ENCODE assay signal across 29 cellular contexts in the genomic region with DNA sequence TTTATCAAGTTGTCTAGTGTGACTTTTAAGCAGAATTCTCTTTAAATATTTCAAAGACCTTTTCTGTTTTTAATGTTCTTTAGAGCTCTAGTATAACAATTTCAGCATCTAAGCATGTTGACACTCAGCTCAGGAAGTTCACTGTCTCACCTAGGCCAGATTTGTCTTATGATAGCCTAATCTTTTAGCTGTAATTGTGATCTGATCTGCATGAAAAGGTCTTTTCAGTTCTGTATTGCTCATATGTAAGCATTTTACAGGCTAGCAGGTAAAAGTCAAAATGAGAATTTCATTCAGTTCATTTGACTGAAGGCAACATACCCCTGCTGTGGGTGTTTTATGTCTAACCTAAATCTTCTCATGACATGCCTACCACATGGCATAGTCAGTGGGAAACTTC.
"Had no signal": no experiment of that assay in that cellular context is flagged by ENCODE, and none has a peak within 500 bp of the region (broad histone marks: within the 10 kb centered on the region; RNA-seq: fewer than 3 reads in every experiment).

No MANE protein-coding gene starts in this region.

- H3K4me3 Mint-ChIP-seq: naive thymus-derived CD8-positive, alpha-beta T cell; natural killer cell treated with Interleukin-12 subunit alpha and Interleukin-12 subunit beta and Interleukin-15 and Interleukin-18, amount 100 ng/mL, for 72 hours; nephron progenitor cell; neural crest cell; stimulated activated effector memory CD8-positive, alpha-beta T cell treated with anti-CD3 and anti-CD28 coated beads, Interleukin-12 subunit alpha, Interleukin-12 subunit beta, amount 100 ng/mL, for 72 hours; stimulated activated naive B cell treated with anti-CD40 and anti-IgM and Interleukin-4, amounts not matched to agents 10 μg/mL and 1 μg/mL and 100 μg/mL, for 72 hours; stimulated activated naive CD8-positive, alpha-beta T cell treated with anti-CD3 and anti-CD28 coated beads, Interleukin-15, amount 100 ng/mL, for 72 hours; type B pancreatic cell had no signal

- ATAC-seq: naive thymus-derived CD8-positive, alpha-beta T cell; natural killer cell treated with Interleukin-12 subunit alpha and Interleukin-12 subunit beta and Interleukin-15 and Interleukin-18, amount 100 ng/mL, for 72 hours; pancreas; right lobe of liver; stimulated activated effector memory CD8-positive, alpha-beta T cell treated with anti-CD3 and anti-CD28 coated beads, Interleukin-12 subunit alpha, Interleukin-12 subunit beta, amount 100 ng/mL, for 72 hours; stimulated activated naive B cell treated with anti-CD40 and anti-IgM and Interleukin-4, amounts not matched to agents 10 μg/mL and 1 μg/mL and 100 μg/mL, for 72 hours; stimulated activated naive CD8-positive, alpha-beta T cell treated with anti-CD3 and anti-CD28 coated beads, Interleukin-15, amount 100 ng/mL, for 72 hours; upper lobe of right lung had no signal

- H3K9me3 ChIP-seq: neutrophil, pancreas, prostate gland, right lobe of liver, sigmoid colon, suprapubic skin, testis, tibial artery, transverse colon, upper lobe of right lung, uterus had no signal

- H3K36me3 Mint-ChIP-seq: natural killer cell treated with Interleukin-12 subunit alpha and Interleukin-12 subunit beta and Interleukin-15 and Interleukin-18, amount 100 ng/mL, for 72 hours; stimulated activated effector memory CD8-positive, alpha-beta T cell treated with anti-CD3 and anti-CD28 coated beads, Interleukin-12 subunit alpha, Interleukin-12 subunit beta, amount 100 ng/mL, for 72 hours; type B pancreatic cell had no signal

- H3K27ac Mint-ChIP-seq: natural killer cell treated with Interleukin-12 subunit alpha and Interleukin-12 subunit beta and Interleukin-15 and Interleukin-18, amount 100 ng/mL, for 72 hours; nephron progenitor cell; stimulated activated effector memory CD8-positive, alpha-beta T cell treated with anti-CD3 and anti-CD28 coated beads, Interleukin-12 subunit alpha, Interleukin-12 subunit beta, amount 100 ng/mL, for 72 hours; stimulated activated naive B cell treated with anti-CD40 and anti-IgM and Interleukin-4, amounts not matched to agents 10 μg/mL and 1 μg/mL and 100 μg/mL, for 72 hours; stimulated activated naive CD8-positive, alpha-beta T cell treated with anti-CD3 and anti-CD28 coated beads, Interleukin-15, amount 100 ng/mL, for 72 hours; type B pancreatic cell had no signal

- H3K27me3 Mint-ChIP-seq: natural killer cell treated with Interleukin-12 subunit alpha and Interleukin-12 subunit beta and Interleukin-15 and Interleukin-18, amount 100 ng/mL, for 72 hours; stimulated activated naive B cell treated with anti-CD40 and anti-IgM and Interleukin-4, amounts not matched to agents 10 μg/mL and 1 μg/mL and 100 μg/mL, for 72 hours; stimulated activated naive CD8-positive, alpha-beta T cell treated with anti-CD3 and anti-CD28 coated beads, Interleukin-15, amount 100 ng/mL, for 72 hours; type B pancreatic cell had no signal

- H3K4me1 ChIP-seq: prostate gland, right atrium auricular region, right lobe of liver, sigmoid colon, suprapubic skin, testis, tibial artery, transverse colon, upper lobe of right lung, uterus had no signal

- H3K27me3 ChIP-seq: neutrophil, pancreas, right atrium auricular region, right lobe of liver, sigmoid colon, suprapubic skin, testis, tibial artery, transverse colon, upper lobe of right lung, uterus had no signal

- H3K27ac ChIP-seq: neutrophil, pancreas, prostate gland, right atrium auricular region, right lobe of liver, sigmoid colon, suprapubic skin, testis, tibial artery, transverse colon, upper lobe of right lung, uterus had no signal

- H3K9me3 Mint-ChIP-seq: natural killer cell treated with Interleukin-12 subunit alpha and Interleukin-12 subunit beta and Interleukin-15 and Interleukin-18, amount 100 ng/mL, for 72 hours; stimulated activated naive CD8-positive, alpha-beta T cell treated with anti-CD3 and anti-CD28 coated beads, Interleukin-15, amount 100 ng/mL, for 72 hours had no signal

- H3K36me3 ChIP-seq: neutrophil, pancreas, prostate gland, right atrium auricular region, sigmoid colon, tibial artery, transverse colon, upper lobe of right lung, uterus had no signal

- H3K4me3 ChIP-seq: pancreas, prostate gland, right atrium auricular region, right lobe of liver, sigmoid colon, suprapubic skin, testis, tibial artery, transverse colon, upper lobe of right lung, uterus had no signal

- H3K4me1 Mint-ChIP-seq: neural crest cell; stimulated activated effector memory CD8-positive, alpha-beta T cell treated with anti-CD3 and anti-CD28 coated beads, Interleukin-12 subunit alpha, Interleukin-12 subunit beta, amount 100 ng/mL, for 72 hours; stimulated activated naive B cell treated with anti-CD40 and anti-IgM and Interleukin-4, amounts not matched to agents 10 μg/mL and 1 μg/mL and 100 μg/mL, for 72 hours; stimulated activated naive CD8-positive, alpha-beta T cell treated with anti-CD3 and anti-CD28 coated beads, Interleukin-15, amount 100 ng/mL, for 72 hours had no signal

- DNase-seq: naive thymus-derived CD8-positive, alpha-beta T cell; nephron progenitor cell; nucleus accumbens; pancreas; retina; right lobe of liver; sigmoid colon; small intestine; stimulated activated CD4-positive, alpha-beta T cell treated with anti-CD3 and anti-CD28 coated beads, Interleukin-15, amount 100 ng/mL, for 24 hours; stimulated activated CD4-positive, alpha-beta T cell treated with anti-CD3 and anti-CD28 coated beads, Interleukin-2, amount 100 ng/mL, for 24 hours; stimulated activated CD4-positive, alpha-beta T cell treated with anti-CD3 and anti-CD28 coated beads, Interleukin-2, amount 100 ng/mL, for 48 hours; stimulated activated CD4-positive, alpha-beta T cell treated with anti-CD3 and anti-CD28 coated beads, Interleukin-4, amount 100 ng/mL, for 24 hours; stimulated activated naive B cell treated with anti-CD40 and anti-IgM and Interleukin-4, amounts not matched to agents 10 μg/mL and 1 μg/mL and 100 μg/mL, for 72 hours; stimulated activated naive CD4-positive, alpha-beta T cell treated with Interleukin-2 at 50 U/mL for 16 hours; stimulated activated naive CD8-positive, alpha-beta T cell treated with anti-CD3 and anti-CD28 coated beads, Interleukin-15, amount 100 ng/mL, for 72 hours; substantia nigra; testis; tibial artery; transverse colon; upper lobe of right lung; uterus had no signal
